In genomic region chr12:122076743-122077495, GRCh38 we compare ENCODE assay signal across 1 cellular context.
TF ChIP-seq lines count a peak whose summit lies in the region.

No MANE protein-coding gene starts in this region.

TF ChIP-seq in HepG2, 621 proteins besides CTCF, POLR2A, EP300 and RAD21 (continued from another document and continues in another):
- no peak for TF ChIP-seq ZBTB2 (CRISPR knock-in tag; IDR thresholded peaks at IDR 0.05; ENCODE audit: low read depth)
- TF ChIP-seq HNF1B (CRISPR knock-in tag; IDR thresholded peaks at IDR 0.05), result 0 out of 2 replicates have a peak, but pooled peaks have one; percentile 25
- TF ChIP-seq ZNF383 (CRISPR knock-in tag; IDR thresholded peaks at IDR 0.05; ENCODE audit: borderline replicate concordance), result no peak
- no peak for TF ChIP-seq ZNF335 (CRISPR knock-in tag; IDR thresholded peaks at IDR 0.05)
- TF ChIP-seq YY1 (IDR thresholded peaks at IDR 0.05; ENCODE audit: insufficient read depth, insufficient replicate concordance, low read depth, low read length), result no peak
- no peak for TF ChIP-seq ZNF407 (CRISPR knock-in tag; IDR thresholded peaks at IDR 0.05; ENCODE audit: not compliant biosample characterization)
- TF ChIP-seq ZNF687 (CRISPR knock-in tag; IDR thresholded peaks at IDR 0.05), result peak; percentile 44
- TF ChIP-seq HIC2 (CRISPR knock-in tag; IDR thresholded peaks at IDR 0.05; ENCODE audit: low read depth), result 0 out of 2 replicates have a peak, but pooled peaks have one; percentile 25
- TF ChIP-seq ZBTB10 (CRISPR knock-in tag; IDR thresholded peaks at IDR 0.05; ENCODE audit: borderline replicate concordance), result no peak
- no peak for TF ChIP-seq ZNF790 (CRISPR knock-in tag; IDR thresholded peaks at IDR 0.05; ENCODE audit: borderline replicate concordance)
- TF ChIP-seq ZZZ3 (CRISPR knock-in tag; IDR thresholded peaks at IDR 0.05; ENCODE audit: borderline replicate concordance), result no peak
- TF ChIP-seq PAXIP1 (CRISPR knock-in tag; conservative IDR thresholded peaks at IDR 0.05), result 0 out of 2 replicates have a peak, but pooled peaks have one; percentile 28
- TF ChIP-seq CHD4 (IDR thresholded peaks at IDR 0.05; ENCODE audit: borderline replicate concordance, low read length), result no peak
- no peak for TF ChIP-seq ZNF513 (CRISPR knock-in tag; conservative IDR thresholded peaks at IDR 0.05)
- 0 out of 2 replicates have a peak, but pooled peaks have one; percentile 41 for TF ChIP-seq ATF7-NPFF (CRISPR knock-in tag; IDR thresholded peaks at IDR 0.05; ENCODE audit: low read depth)
- no peak for TF ChIP-seq NFE2 (CRISPR knock-in tag; IDR thresholded peaks at IDR 0.05)
- TF ChIP-seq KLF16 (CRISPR knock-in tag; IDR thresholded peaks at IDR 0.05), result no peak
- TF ChIP-seq KDM3A (CRISPR knock-in tag; IDR thresholded peaks at IDR 0.05; ENCODE audit: low read depth), result no peak
- no peak for TF ChIP-seq ATRX (CRISPR knock-in tag; IDR thresholded peaks at IDR 0.05; ENCODE audit: borderline replicate concordance)
- no peak for TF ChIP-seq MEIS1 (CRISPR knock-in tag; IDR thresholded peaks at IDR 0.05; ENCODE audit: borderline replicate concordance)
- TF ChIP-seq MYC (CRISPR knock-in tag; IDR thresholded peaks at IDR 0.05; ENCODE audit: borderline replicate concordance), result 0 out of 2 replicates have a peak, but pooled peaks have one; percentile 25
- TF ChIP-seq TOPORS (CRISPR knock-in tag; IDR thresholded peaks at IDR 0.05), result no peak
- TF ChIP-seq NFE2L1 (CRISPR knock-in tag; IDR thresholded peaks at IDR 0.05; ENCODE audit: borderline replicate concordance), result no peak
- TF ChIP-seq SOX13 (IDR thresholded peaks at IDR 0.05), result no peak; the same call in 1 of the 2 replicates
- TF ChIP-seq SOX13 (CRISPR knock-in tag; conservative IDR thresholded peaks at IDR 0.05 in 1 of 2, IDR thresholded peaks at IDR 0.05 in 1 of 2), result peak in 1 of 2 experiments; percentile 67; a peak in 2 of 4 replicates
- TF ChIP-seq ZNF567 (CRISPR knock-in tag; IDR thresholded peaks at IDR 0.05; ENCODE audit: borderline replicate concordance), result 0 out of 2 replicates have a peak, but pooled peaks have one; percentile 35
